3 cellular contexts compared by ENCODE assay signal in genomic region chr4:74669702-74670101, GRCh38.
A peak's percentile ranks its signal among the peaks of the same experiment; 100 is the strongest.
TF ChIP-seq lines count a peak whose summit lies in the region.

No MANE protein-coding gene starts in this region.

TF ChIP-seq in A549, 52 proteins besides CTCF, POLR2A, EP300 and RAD21:
- TF ChIP-seq ZFP36 (IDR thresholded peaks at IDR 0.05; ENCODE audit: borderline replicate concordance, partially characterized antibody) (peak; percentile 43), FOSL2 (IDR thresholded peaks at IDR 0.05) (no peak), FOSL2 (CRISPR knock-in tag; IDR thresholded peaks at IDR 0.05) (no peak), KDM1A (IDR thresholded peaks at IDR 0.05; ENCODE audit: low read depth) (peak; percentile 78), HOXB5 (CRISPR knock-in tag; IDR thresholded peaks at IDR 0.05) (no peak), HOXB13 (CRISPR knock-in tag; IDR thresholded peaks at IDR 0.05; ENCODE audit: low read depth) (no peak)
- TF ChIP-seq, protein P1, sequence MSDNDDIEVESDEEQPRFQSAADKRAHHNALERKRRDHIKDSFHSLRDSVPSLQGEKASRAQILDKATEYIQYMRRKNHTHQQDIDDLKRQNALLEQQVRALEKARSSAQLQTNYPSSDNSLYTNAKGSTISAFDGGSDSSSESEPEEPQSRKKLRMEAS (IDR thresholded peaks at IDR 0.05), result no peak
- TF ChIP-seq, protein P2, sequence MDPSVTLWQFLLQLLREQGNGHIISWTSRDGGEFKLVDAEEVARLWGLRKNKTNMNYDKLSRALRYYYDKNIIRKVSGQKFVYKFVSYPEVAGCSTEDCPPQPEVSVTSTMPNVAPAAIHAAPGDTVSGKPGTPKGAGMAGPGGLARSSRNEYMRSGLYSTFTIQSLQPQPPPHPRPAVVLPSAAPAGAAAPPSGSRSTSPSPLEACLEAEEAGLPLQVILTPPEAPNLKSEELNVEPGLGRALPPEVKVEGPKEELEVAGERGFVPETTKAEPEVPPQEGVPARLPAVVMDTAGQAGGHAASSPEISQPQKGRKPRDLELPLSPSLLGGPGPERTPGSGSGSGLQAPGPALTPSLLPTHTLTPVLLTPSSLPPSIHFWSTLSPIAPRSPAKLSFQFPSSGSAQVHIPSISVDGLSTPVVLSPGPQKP (IDR thresholded peaks at IDR 0.05; ENCODE audit: low read depth, low read length), result no peak

TF ChIP-seq in HCT116, 20 proteins besides CTCF, POLR2A, EP300 and RAD21:
- TF ChIP-seq ZFX (IDR thresholded peaks at IDR 0.05), result no peak
- TF ChIP-seq ZNF274 (IDR thresholded peaks at IDR 0.05; ENCODE audit: low read depth, low read length), result no peak
- 0 out of 2 replicates have a peak, but pooled peaks have one; percentile 51 for TF ChIP-seq CBX3 (IDR thresholded peaks at IDR 0.05; ENCODE audit: low read depth)
- no peak for TF ChIP-seq SIN3A (IDR thresholded peaks at IDR 0.05; ENCODE audit: low read depth)
- no peak for TF ChIP-seq JUND (IDR thresholded peaks at IDR 0.05)
- no peak for TF ChIP-seq TCF7L2 (IDR thresholded peaks at IDR 0.05; ENCODE audit: borderline replicate concordance, extremely low read depth, insufficient read depth, insufficient read length)
- peak; percentile 34; the same call in 1 of the 2 replicates for TF ChIP-seq CEBPB (IDR thresholded peaks at IDR 0.05; ENCODE audit: low read depth)
- no peak for TF ChIP-seq REST (IDR thresholded peaks at IDR 0.05; ENCODE audit: low read depth)
- TF ChIP-seq FOSL1 (IDR thresholded peaks at IDR 0.05; ENCODE audit: low read depth), result no peak
- TF ChIP-seq, protein P1 (IDR thresholded peaks at IDR 0.05), result peak; percentile 61
- no peak for TF ChIP-seq POLR2AphosphoS5 (IDR thresholded peaks at IDR 0.05; ENCODE audit: low read depth, low read length)
- no peak for TF ChIP-seq ATF3 (IDR thresholded peaks at IDR 0.05)
- 0 out of 2 replicates have a peak, but pooled peaks have one; percentile 18 for TF ChIP-seq SRF (IDR thresholded peaks at IDR 0.05; ENCODE audit: low read depth)

TF ChIP-seq in K562, 482 proteins besides CTCF, POLR2A, EP300 and RAD21:
- no peak for TF ChIP-seq DMBX1 (CRISPR knock-in tag; IDR thresholded peaks at IDR 0.05; ENCODE audit: borderline replicate concordance)
- no peak for TF ChIP-seq RNF219 (CRISPR knock-in tag; IDR thresholded peaks at IDR 0.05)
- TF ChIP-seq SMAD4 (CRISPR knock-in tag; conservative IDR thresholded peaks at IDR 0.05), result no peak
- no peak for TF ChIP-seq HNRNPLL (IDR thresholded peaks at IDR 0.05; ENCODE audit: low read depth, low read length, poor library complexity, severe bottlenecking)
- no peak for TF ChIP-seq ZBTB49 (CRISPR knock-in tag; IDR thresholded peaks at IDR 0.05; ENCODE audit: borderline replicate concordance)
- no peak for TF ChIP-seq SIX5 (IDR thresholded peaks at IDR 0.05; ENCODE audit: borderline replicate concordance in 1 of 2, insufficient read depth in 1 of 2, low read depth in 1 of 2, low read length in 2 of 2)
- no peak for TF ChIP-seq BACH1 (tag; IDR thresholded peaks at IDR 0.05)
- no peak for TF ChIP-seq RBM22 (IDR thresholded peaks at IDR 0.05; ENCODE audit: low read depth, low read length, poor library complexity, severe bottlenecking)
- TF ChIP-seq, protein P3, sequence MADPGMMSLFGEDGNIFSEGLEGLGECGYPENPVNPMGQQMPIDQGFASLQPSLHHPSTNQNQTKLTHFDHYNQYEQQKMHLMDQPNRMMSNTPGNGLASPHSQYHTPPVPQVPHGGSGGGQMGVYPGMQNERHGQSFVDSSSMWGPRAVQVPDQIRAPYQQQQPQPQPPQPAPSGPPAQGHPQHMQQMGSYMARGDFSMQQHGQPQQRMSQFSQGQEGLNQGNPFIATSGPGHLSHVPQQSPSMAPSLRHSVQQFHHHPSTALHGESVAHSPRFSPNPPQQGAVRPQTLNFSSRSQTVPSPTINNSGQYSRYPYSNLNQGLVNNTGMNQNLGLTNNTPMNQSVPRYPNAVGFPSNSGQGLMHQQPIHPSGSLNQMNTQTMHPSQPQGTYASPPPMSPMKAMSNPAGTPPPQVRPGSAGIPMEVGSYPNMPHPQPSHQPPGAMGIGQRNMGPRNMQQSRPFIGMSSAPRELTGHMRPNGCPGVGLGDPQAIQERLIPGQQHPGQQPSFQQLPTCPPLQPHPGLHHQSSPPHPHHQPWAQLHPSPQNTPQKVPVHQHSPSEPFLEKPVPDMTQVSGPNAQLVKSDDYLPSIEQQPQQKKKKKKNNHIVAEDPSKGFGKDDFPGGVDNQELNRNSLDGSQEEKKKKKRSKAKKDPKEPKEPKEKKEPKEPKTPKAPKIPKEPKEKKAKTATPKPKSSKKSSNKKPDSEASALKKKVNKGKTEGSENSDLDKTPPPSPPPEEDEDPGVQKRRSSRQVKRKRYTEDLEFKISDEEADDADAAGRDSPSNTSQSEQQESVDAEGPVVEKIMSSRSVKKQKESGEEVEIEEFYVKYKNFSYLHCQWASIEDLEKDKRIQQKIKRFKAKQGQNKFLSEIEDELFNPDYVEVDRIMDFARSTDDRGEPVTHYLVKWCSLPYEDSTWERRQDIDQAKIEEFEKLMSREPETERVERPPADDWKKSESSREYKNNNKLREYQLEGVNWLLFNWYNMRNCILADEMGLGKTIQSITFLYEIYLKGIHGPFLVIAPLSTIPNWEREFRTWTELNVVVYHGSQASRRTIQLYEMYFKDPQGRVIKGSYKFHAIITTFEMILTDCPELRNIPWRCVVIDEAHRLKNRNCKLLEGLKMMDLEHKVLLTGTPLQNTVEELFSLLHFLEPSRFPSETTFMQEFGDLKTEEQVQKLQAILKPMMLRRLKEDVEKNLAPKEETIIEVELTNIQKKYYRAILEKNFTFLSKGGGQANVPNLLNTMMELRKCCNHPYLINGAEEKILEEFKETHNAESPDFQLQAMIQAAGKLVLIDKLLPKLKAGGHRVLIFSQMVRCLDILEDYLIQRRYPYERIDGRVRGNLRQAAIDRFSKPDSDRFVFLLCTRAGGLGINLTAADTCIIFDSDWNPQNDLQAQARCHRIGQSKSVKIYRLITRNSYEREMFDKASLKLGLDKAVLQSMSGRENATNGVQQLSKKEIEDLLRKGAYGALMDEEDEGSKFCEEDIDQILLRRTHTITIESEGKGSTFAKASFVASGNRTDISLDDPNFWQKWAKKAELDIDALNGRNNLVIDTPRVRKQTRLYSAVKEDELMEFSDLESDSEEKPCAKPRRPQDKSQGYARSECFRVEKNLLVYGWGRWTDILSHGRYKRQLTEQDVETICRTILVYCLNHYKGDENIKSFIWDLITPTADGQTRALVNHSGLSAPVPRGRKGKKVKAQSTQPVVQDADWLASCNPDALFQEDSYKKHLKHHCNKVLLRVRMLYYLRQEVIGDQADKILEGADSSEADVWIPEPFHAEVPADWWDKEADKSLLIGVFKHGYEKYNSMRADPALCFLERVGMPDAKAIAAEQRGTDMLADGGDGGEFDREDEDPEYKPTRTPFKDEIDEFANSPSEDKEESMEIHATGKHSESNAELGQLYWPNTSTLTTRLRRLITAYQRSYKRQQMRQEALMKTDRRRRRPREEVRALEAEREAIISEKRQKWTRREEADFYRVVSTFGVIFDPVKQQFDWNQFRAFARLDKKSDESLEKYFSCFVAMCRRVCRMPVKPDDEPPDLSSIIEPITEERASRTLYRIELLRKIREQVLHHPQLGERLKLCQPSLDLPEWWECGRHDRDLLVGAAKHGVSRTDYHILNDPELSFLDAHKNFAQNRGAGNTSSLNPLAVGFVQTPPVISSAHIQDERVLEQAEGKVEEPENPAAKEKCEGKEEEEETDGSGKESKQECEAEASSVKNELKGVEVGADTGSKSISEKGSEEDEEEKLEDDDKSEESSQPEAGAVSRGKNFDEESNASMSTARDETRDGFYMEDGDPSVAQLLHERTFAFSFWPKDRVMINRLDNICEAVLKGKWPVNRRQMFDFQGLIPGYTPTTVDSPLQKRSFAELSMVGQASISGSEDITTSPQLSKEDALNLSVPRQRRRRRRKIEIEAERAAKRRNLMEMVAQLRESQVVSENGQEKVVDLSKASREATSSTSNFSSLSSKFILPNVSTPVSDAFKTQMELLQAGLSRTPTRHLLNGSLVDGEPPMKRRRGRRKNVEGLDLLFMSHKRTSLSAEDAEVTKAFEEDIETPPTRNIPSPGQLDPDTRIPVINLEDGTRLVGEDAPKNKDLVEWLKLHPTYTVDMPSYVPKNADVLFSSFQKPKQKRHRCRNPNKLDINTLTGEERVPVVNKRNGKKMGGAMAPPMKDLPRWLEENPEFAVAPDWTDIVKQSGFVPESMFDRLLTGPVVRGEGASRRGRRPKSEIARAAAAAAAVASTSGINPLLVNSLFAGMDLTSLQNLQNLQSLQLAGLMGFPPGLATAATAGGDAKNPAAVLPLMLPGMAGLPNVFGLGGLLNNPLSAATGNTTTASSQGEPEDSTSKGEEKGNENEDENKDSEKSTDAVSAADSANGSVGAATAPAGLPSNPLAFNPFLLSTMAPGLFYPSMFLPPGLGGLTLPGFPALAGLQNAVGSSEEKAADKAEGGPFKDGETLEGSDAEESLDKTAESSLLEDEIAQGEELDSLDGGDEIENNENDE (IDR thresholded peaks at IDR 0.05; ENCODE audit: low read depth, low read length), result no peak
- no peak for TF ChIP-seq POLR2AphosphoS5 (IDR thresholded peaks at IDR 0.05; ENCODE audit: control insufficient read depth, insufficient read depth, low read depth, low read length)
- TF ChIP-seq BHLHE40 (IDR thresholded peaks at IDR 0.05; ENCODE audit: low read length), result no peak
- TF ChIP-seq RBM25 (IDR thresholded peaks at IDR 0.05; ENCODE audit: low read depth, low read length, severe bottlenecking), result peak; percentile 94
- TF ChIP-seq BCOR (IDR thresholded peaks at IDR 0.05), result peak; percentile 67
- peak; percentile 59 for TF ChIP-seq ZFP36 (IDR thresholded peaks at IDR 0.05; ENCODE audit: low read depth, low read length, partially characterized antibody)
- TF ChIP-seq KLF13 (tag; IDR thresholded peaks at IDR 0.05; ENCODE audit: borderline replicate concordance, low read depth), result no peak
TF ChIP-seq in K562: peak in this region for 3.
